Comparison of ENCODE assay signal across 8 cellular contexts in the genomic region with DNA sequence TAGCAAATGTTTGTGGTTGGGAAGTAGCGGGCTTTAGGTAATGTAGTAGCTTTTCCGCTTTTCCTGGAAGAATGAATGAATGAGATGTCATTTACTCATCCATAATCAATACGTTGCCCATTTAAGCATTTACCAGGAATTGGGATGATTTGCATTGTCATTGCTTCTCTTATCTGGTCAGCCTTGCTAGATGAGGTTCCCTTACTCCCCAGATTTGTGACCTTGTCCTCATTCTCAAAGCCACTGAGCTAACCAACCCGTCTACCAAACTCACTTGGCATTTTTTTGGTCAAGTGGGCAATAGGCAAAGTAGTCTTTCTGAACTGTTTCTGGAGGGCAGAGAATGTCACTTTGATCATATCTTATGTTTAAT. TPM values are rescaled to one million over a fixed set of nuclear protein-coding genes. Genes with fewer than 3 reads are reported as not detected.
DNase-seq lines count a peak whose midpoint lies in the region; ATAC-seq and TF ChIP-seq lines count a peak whose summit lies in the region.

No MANE protein-coding gene starts in this region.

- H3K9me3 Mint-ChIP-seq in IgD-negative memory B cell = no peaks in the 10 kb centered on the region

- H3K36me3 ChIP-seq in BJ (ENCODE audit: control insufficient read depth, insufficient read depth, low read length) = no peaks in the 10 kb centered on the region

- intact Hi-C loops in posterior cingulate gyrus (cut with DNase I) = loop anchor here (5.0 to 10.0 kb wide), 3 partner anchors 85 to 393 kb away; partner anchors contain the start of genes INO80C and RMP24

- H3K4me3 Mint-ChIP-seq in IgD-negative memory B cell = peak overlapping the region; percentile 81 to 93 (median 86)

- DNase-seq in BJ (ENCODE audit: low read depth) (no peak), cerebellar cortex (ENCODE audit: low spot score) (peak; percentile 31), myocyte (ENCODE audit: low read depth) (peak; percentile 14), posterior cingulate gyrus (no peak), SHP77 (lab: John Stamatoyannopoulos, UW) (no peak)

- H3K4me3 ChIP-seq in BJ (ENCODE audit: low read depth, low read length) = peak overlapping the region; percentile 73

- peaks cover 2% of the 10 kb centered on the region for H3K27me3 Mint-ChIP-seq in IgD-negative memory B cell

- peak overlapping the region; percentile 8 to 73 (median 65) for H3K27ac Mint-ChIP-seq in IgD-negative memory B cell

- POLR2A ChIA-PET in BJ (lab: Charles Lee) = interaction anchor here (0.6 kb wide), 1 partner anchor 102 kb away, joined by 4 read pairs; no protein-coding TSS in a partner anchor

- H3K36me3 Mint-ChIP-seq in IgD-negative memory B cell = no peaks in the 10 kb centered on the region

- peaks cover 24 to 35% (median 25%) of the 10 kb centered on the region in 3 donors for H3K4me1 Mint-ChIP-seq in IgD-negative memory B cell

- TF ChIP-seq CTCF in BJ (IDR thresholded peaks at IDR 0.05; ENCODE audit: insufficient read depth, low read depth, low read length) = no peak

- no peaks in the 10 kb centered on the region for H3K27me3 ChIP-seq in BJ (ENCODE audit: control insufficient read depth, insufficient read depth, low read length)

- CTCF ChIA-PET in BJ (lab: Yijun Ruan, JAX) = interaction anchor here (0.7 kb wide), 1 partner anchor 18 kb away, joined by 3 read pairs; no protein-coding TSS in a partner anchor

- ATAC-seq in GM18868 (IDR thresholded peaks at IDR 0.05; ENCODE audit: unreplicated experiment) = no peak
- no peak for ATAC-seq in HG03045 (IDR thresholded peaks at IDR 0.05; ENCODE audit: unreplicated experiment)

RNA-seq across cellular contexts. Expression of gene GALNT1, which starts 0.8 kb away (rescaled TPM):
- 23.3 and 41.7 TPM in 2 replicates for polyA plus RNA-seq in BJ (2011; rRNA removed)
- polyA minus RNA-seq in BJ (2011; rRNA and poly(A)+ RNA removed) = 15.8 and 20.0 TPM in 2 replicates
- 15.5 TPM for polyA plus RNA-seq in IgD-negative memory B cell
- 92.5 and 95.4 TPM in 2 replicates for total RNA-seq in myocyte
- polyA plus RNA-seq in myocyte (2012) = 40.4 TPM

Comparison
In these comparisons a context has a peak if more than half of its experiments do, and no peak if none do; other contexts are left out.
1. DNase-seq: peak in cerebellar cortex (single experiment) and myocyte (single experiment); none in BJ (single experiment), posterior cingulate gyrus (0 of 10) and SHP77 (0 of 2).